Comparison of ENCODE assay signal across 37 cellular contexts in the genomic region with DNA sequence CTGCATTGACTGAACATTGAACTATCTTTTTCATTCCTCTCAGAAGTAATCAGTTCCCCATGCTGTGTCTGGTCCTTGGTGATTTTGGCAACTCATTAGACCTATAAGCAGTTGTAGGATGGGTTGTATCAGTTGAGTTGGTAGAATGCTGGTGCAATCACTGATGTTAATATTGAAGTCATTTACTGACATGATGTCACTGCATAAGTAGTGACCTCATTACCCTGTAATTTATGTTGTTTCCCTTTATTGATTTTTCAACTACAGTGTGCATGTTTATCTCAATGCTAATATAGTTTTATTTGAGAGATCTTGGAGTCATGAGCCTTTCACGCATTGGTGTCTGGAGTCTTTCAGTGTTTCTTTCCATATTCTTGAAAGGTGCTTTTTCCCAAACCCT.
DNase-seq lines count a peak whose midpoint lies in the region; ATAC-seq, FAIRE-seq and TF ChIP-seq lines count a peak whose summit lies in the region.
"Had no signal": no experiment of that assay in that cellular context is flagged by ENCODE, and none has a peak within 500 bp of the region (broad histone marks: within the 10 kb centered on the region; RNA-seq: fewer than 3 reads in every experiment).

No MANE protein-coding gene starts in this region.

- H3K79me2 ChIP-seq in HepG2 (ENCODE audit: insufficient read depth, low read length) (no peaks in the 10 kb centered on the region), astrocyte (ENCODE audit: insufficient read depth, low read length) (no peaks in the 10 kb centered on the region)

- H3K27me3 ChIP-seq in HepG2 (ENCODE audit: control insufficient read depth in 1 of 2, insufficient read depth in 2 of 2, low read length in 2 of 2) (no peaks in the 10 kb centered on the region), right lobe of liver (no peaks in the 10 kb centered on the region), astrocyte (ENCODE audit: insufficient read depth, low read length) (no peaks in the 10 kb centered on the region), uterus (no peaks in the 10 kb centered on the region)
- H3K27me3 ChIP-seq: BE2C; BLaER1; BLaER1 treated with 17β-estradiol and CSF1 and Interleukin-3, amounts not matched to agents 10 nM and 100 nM had no signal

- no peak overlapping the region for H3K27ac Mint-ChIP-seq in astrocyte (ENCODE audit: unreplicated experiment)
- H3K27ac Mint-ChIP-seq: B cell; CD14-positive monocyte; CD4-positive, alpha-beta memory T cell; CD4-positive, alpha-beta T cell; CD4-positive, CD25-positive, alpha-beta regulatory T cell; CD8-positive, alpha-beta T cell had no signal

- no TSS peak for BruUV-seq in HepG2 (replicated peaks; lab: Mats Ljungman, UMichigan)

- no peaks in the 10 kb centered on the region for H4K20me1 ChIP-seq in HepG2 (ENCODE audit: insufficient read depth, low read length)
- no peaks in the 10 kb centered on the region for H4K20me1 ChIP-seq in astrocyte (ENCODE audit: insufficient read depth, low read length)
- H4K20me1 ChIP-seq: BLaER1; BLaER1 treated with 17β-estradiol and CSF1 and Interleukin-3, amounts not matched to agents 10 nM and 100 nM had no signal

- H2AFZ ChIP-seq in HepG2 (ENCODE audit: low read length) (no peak overlapping the region), astrocyte (ENCODE audit: low read depth, low read length) (no peak overlapping the region)

- TF ChIP-seq RAD21 in HepG2 (CRISPR knock-in tag; IDR thresholded peaks at IDR 0.05): no peak

- DNase-seq in HepG2 (ENCODE audit: low spot score): no peak
- no peak for DNase-seq in right lobe of liver
- no peak for DNase-seq in H54 (ENCODE audit: insufficient read length, low spot score)
- no peak for DNase-seq in astrocyte (ENCODE audit: low read depth)
- no peak for DNase-seq in uterus
- no peak for DNase-seq in GM19240 (ENCODE audit: insufficient read length, low spot score)
- no peak for DNase-seq in NOMO-1 treated with dmso at 0.1 percent for 144 hours (lab: John Stamatoyannopoulos, UW; ENCODE audit: unreplicated experiment)
- DNase-seq: 8988T; ACHN; AML-193; BE2C; C1 segment of cervical spinal cord; Caco-2; Calu3; CD4-positive, alpha-beta memory T cell; CD4-positive, alpha-beta T cell; CD4-positive, CD25-positive, alpha-beta regulatory T cell; CD8-positive, alpha-beta memory T cell; CD8-positive, alpha-beta T cell; COR-L47; DMS 273 treated with DMSO at 0.1 percent for 48 hours; DMS153; DMS53; DMS79; DMS79 treated with DMSO at 0.1 percent for 48 hours; DND-41; EL had no signal

- in situ Hi-C loops in HepG2 (cut with HindIII; ENCODE audit: extremely low pct_ligation_motif_present, low pct_unique_long_range_greater_than_20kb): no loop called here

- H3K4me3 Mint-ChIP-seq in astrocyte (ENCODE audit: unreplicated experiment): no peak overlapping the region
- H3K4me3 Mint-ChIP-seq: B cell; CD14-positive monocyte; CD4-positive, alpha-beta memory T cell; CD4-positive, alpha-beta T cell; CD4-positive, CD25-positive, alpha-beta regulatory T cell; CD8-positive, alpha-beta memory T cell; CD8-positive, alpha-beta T cell had no signal

- H3K27ac ChIP-seq in HepG2 (ENCODE audit: extremely low read length, insufficient read depth, low read length) (no peak overlapping the region), right lobe of liver (no peak overlapping the region), HEK293 (ENCODE audit: extremely low read depth, low read depth, low read length) (no peak overlapping the region), astrocyte (ENCODE audit: low read depth, low read length) (no peak overlapping the region), uterus (no peak overlapping the region)
- H3K27ac ChIP-seq: 22Rv1; A549; BLaER1; BLaER1 treated with 17β-estradiol and CSF1 and Interleukin-3, amounts not matched to agents 10 nM and 100 nM; C4-2B had no signal

- H3K4me3 ChIP-seq in HepG2 (replicated peaks in 1 of 3; ENCODE audit: insufficient read depth in 1 of 3, low read depth in 2 of 3, low read length in 3 of 3) (no peak overlapping the region), right lobe of liver (no peak overlapping the region), HEK293 (ENCODE audit: low read depth, low read length) (no peak overlapping the region), astrocyte (ENCODE audit: insufficient read depth, low read depth, low read length) (no peak overlapping the region), uterus (no peak overlapping the region)
- H3K4me3 ChIP-seq: A549; BLaER1; BLaER1 treated with 17β-estradiol and CSF1 and Interleukin-3, amounts not matched to agents 10 nM and 100 nM had no signal

- intact Hi-C loops in HepG2 (cut with micrococcal nuclease; ENCODE audit: unreplicated experiment) (no loop called here), right lobe of liver (cut with DNase I) (no loop called here), uterus (cut with DNase I; ENCODE audit: low total_unique reads) (no loop called here)

- H3K36me3 ChIP-seq in HepG2 (replicated peaks in 1 of 2; ENCODE audit: control insufficient read depth in 1 of 2, insufficient read depth in 2 of 2, low read length in 2 of 2) (no peaks in the 10 kb centered on the region), right lobe of liver (no peaks in the 10 kb centered on the region), HEK293 (ENCODE audit: control insufficient read depth in 2 of 2, insufficient read depth in 1 of 2, low read length in 2 of 2) (no peaks in the 10 kb centered on the region), astrocyte (ENCODE audit: insufficient read depth, low read length) (no peaks in the 10 kb centered on the region), uterus (no peaks in the 10 kb centered on the region)
- H3K36me3 ChIP-seq: BE2C; BLaER1; BLaER1 treated with 17β-estradiol and CSF1 and Interleukin-3, amounts not matched to agents 10 nM and 100 nM had no signal

- no peaks in the 10 kb centered on the region for H3K27me3 Mint-ChIP-seq in astrocyte (ENCODE audit: low read depth, unreplicated experiment)
- H3K27me3 Mint-ChIP-seq: B cell; CD4-positive, alpha-beta memory T cell; CD4-positive, alpha-beta T cell; CD4-positive, CD25-positive, alpha-beta regulatory T cell had no signal

- ATAC-seq in HepG2 (no peak), right lobe of liver (no peak)
- ATAC-seq: A549; CD8-positive, alpha-beta T cell had no signal

- no peak for TF ChIP-seq CTCF in HepG2 (CRISPR knock-in tag; IDR thresholded peaks at IDR 0.05)
- no peak for TF ChIP-seq CTCF in right lobe of liver (IDR thresholded peaks at IDR 0.05)
- TF ChIP-seq CTCF in HEK293 (tag by site-specific recombination; IDR thresholded peaks at IDR 0.05): no peak
- TF ChIP-seq CTCF in astrocyte (IDR thresholded peaks at IDR 0.05; ENCODE audit: insufficient read depth, low read depth, low read length): no peak
- TF ChIP-seq CTCF in uterus (IDR thresholded peaks at IDR 0.05): no peak

- POLR2A ChIA-PET in HepG2 (lab: Yijun Ruan, JAX): no interaction called here
- POLR2A ChIA-PET in HEK293 (lab: Yijun Ruan, JAX): no interaction called here

- H3K9me3 Mint-ChIP-seq in astrocyte (ENCODE audit: unreplicated experiment): peaks cover 3% of the 10 kb centered on the region

- no peak overlapping the region for H3K9ac ChIP-seq in HepG2 (ENCODE audit: insufficient read depth, low read depth, low read length)
- H3K9ac ChIP-seq in astrocyte (ENCODE audit: low read length): no peak overlapping the region
- H3K9ac ChIP-seq: BLaER1; BLaER1 treated with 17β-estradiol and CSF1 and Interleukin-3, amounts not matched to agents 10 nM and 100 nM had no signal

- CTCF ChIA-PET in HepG2 (lab: Yijun Ruan, JAX; ENCODE audit: low intra/inter-chr PET ratio, low total read pairs) (no interaction called here), HEK293 (lab: Yijun Ruan, JAX) (no interaction called here)

- TF ChIP-seq POLR2A in HepG2 (IDR thresholded peaks at IDR 0.05; ENCODE audit: insufficient read depth in 1 of 2, low read depth in 2 of 2, low read length in 2 of 2) (no peak), right lobe of liver (IDR thresholded peaks at IDR 0.05) (no peak), H54 (IDR thresholded peaks at IDR 0.05; ENCODE audit: low read depth, low read length) (no peak), uterus (IDR thresholded peaks at IDR 0.05) (no peak)

- no peaks in the 10 kb centered on the region for H3K36me3 Mint-ChIP-seq in astrocyte (ENCODE audit: low read depth, unreplicated experiment)
- H3K36me3 Mint-ChIP-seq: CD14-positive monocyte; CD4-positive, alpha-beta memory T cell; CD4-positive, CD25-positive, alpha-beta regulatory T cell; CD8-positive, alpha-beta memory T cell; CD8-positive, alpha-beta T cell had no signal

- H3K9me3 ChIP-seq in HepG2 (ENCODE audit: low read length) (no peaks in the 10 kb centered on the region), right lobe of liver (no peaks in the 10 kb centered on the region), HEK293 (ENCODE audit: control insufficient read depth, insufficient read depth, low read depth, low read length) (no peaks in the 10 kb centered on the region), astrocyte (ENCODE audit: insufficient read depth, low read depth, low read length) (no peaks in the 10 kb centered on the region), uterus (no peaks in the 10 kb centered on the region)
- H3K9me3 ChIP-seq: A549; BE2C; BLaER1; BLaER1 treated with 17β-estradiol and CSF1 and Interleukin-3, amounts not matched to agents 10 nM and 100 nM; Caco-2 had no signal

- TF ChIP-seq EP300 in HepG2 (IDR thresholded peaks at IDR 0.05; ENCODE audit: low read depth in 2 of 2, low read length in 2 of 2) (no peak), HepG2 (CRISPR knock-in tag; IDR thresholded peaks at IDR 0.05; ENCODE audit: borderline replicate concordance) (no peak)

- FAIRE-seq in HepG2 (lab: Jason Lieb, UNC) (no peak), H54 (lab: Jason Lieb, UNC) (peak; percentile 6), astrocyte (lab: Jason Lieb, UNC) (peak; percentile 43)
- FAIRE-seq: A204.1, A549, D721Med had no signal

- H3K4me1 ChIP-seq in HepG2 (ENCODE audit: insufficient read depth, low read length) (no peaks in the 10 kb centered on the region), right lobe of liver (no peaks in the 10 kb centered on the region), HEK293 (ENCODE audit: control insufficient read depth, insufficient read depth, low read length) (no peaks in the 10 kb centered on the region), astrocyte (ENCODE audit: insufficient read depth, low read length) (no peaks in the 10 kb centered on the region), uterus (no peaks in the 10 kb centered on the region)
- H3K4me1 ChIP-seq: A549; BE2C; BLaER1; BLaER1 treated with 17β-estradiol and CSF1 and Interleukin-3, amounts not matched to agents 10 nM and 100 nM; Caco-2 had no signal

- 62% methylated on average over 1 of the region's 1 CpG for WGBS in HepG2 (ENCODE audit: low lambda C conversion rate)
- WGBS in right lobe of liver (ENCODE audit: insufficient coverage, low coverage, low lambda C conversion rate, missing lambda C conversion rate): 57% methylated on average over 1 of the region's 1 CpG

- no peak overlapping the region for H3K4me2 ChIP-seq in HepG2 (ENCODE audit: low read depth, low read length)
- no peak overlapping the region for H3K4me2 ChIP-seq in astrocyte (ENCODE audit: low read length)
- H3K4me2 ChIP-seq: A549; BLaER1; BLaER1 treated with 17β-estradiol and CSF1 and Interleukin-3, amounts not matched to agents 10 nM and 100 nM had no signal

- no peaks in the 10 kb centered on the region for H3K4me1 Mint-ChIP-seq in astrocyte (ENCODE audit: low read depth, unreplicated experiment)
- H3K4me1 Mint-ChIP-seq: B cell; CD14-positive monocyte; CD4-positive, alpha-beta memory T cell; CD4-positive, CD25-positive, alpha-beta regulatory T cell; CD8-positive, alpha-beta memory T cell had no signal
